In the genomic region with DNA sequence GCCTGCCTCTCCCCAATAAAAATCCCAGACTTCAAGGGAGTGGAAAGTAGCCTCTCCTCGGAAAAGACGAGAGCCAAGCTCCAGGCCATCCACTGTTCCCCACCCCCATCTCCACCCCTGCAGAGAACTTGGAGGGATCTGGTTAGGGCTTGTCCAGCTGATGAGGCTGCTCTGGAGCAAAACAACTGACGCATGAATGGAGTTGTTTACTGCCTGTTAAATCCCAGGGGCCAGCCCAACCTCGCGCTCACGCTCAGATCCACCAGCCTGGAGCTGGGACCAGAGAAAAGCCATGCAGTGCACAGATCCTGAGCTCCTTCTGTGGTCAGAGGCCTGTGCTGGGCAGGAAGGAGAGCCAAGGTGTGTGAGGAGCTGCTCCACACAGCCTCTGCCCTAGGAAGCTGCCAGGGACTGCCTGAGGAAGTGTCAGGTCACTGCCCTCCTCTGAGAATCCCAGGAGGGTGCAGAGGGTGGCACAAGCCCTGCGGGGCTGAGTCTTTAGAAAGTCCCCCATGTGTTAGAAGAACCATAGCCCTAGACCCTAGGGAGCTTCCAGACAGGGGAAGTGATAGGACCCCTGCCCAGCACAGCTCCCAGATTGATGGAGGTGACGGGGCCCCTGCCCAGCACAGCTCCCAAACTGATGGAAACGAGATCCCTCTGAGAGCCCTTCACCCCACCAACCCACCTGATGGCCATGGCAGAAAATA, we compare ENCODE assay signal across 8 cellular contexts.
A peak's percentile ranks its signal among the peaks of the same experiment; 100 is the strongest.
DNase-seq lines count a peak whose midpoint lies in the region; ATAC-seq and TF ChIP-seq lines count a peak whose summit lies in the region.

No MANE protein-coding gene starts in this region.

- TF ChIP-seq CTCF in lung (IDR thresholded peaks at IDR 0.05; ENCODE audit: control extremely low read depth, extremely low read depth) (no peak), thoracic aorta (IDR thresholded peaks at IDR 0.05) (no peak)

- 65 to 82% methylated on average over 9 of the region's 9 CpGs for WGBS in lung, 2 donors

- H3K4me1 Mint-ChIP-seq in CD8-positive, alpha-beta memory T cell, result no peaks in the 10 kb centered on the region

- peaks cover 0 to 2% (median 0%) of the 10 kb centered on the region in 3 donors for H3K36me3 Mint-ChIP-seq in CD8-positive, alpha-beta memory T cell

- ATAC-seq in lung (ENCODE audit: insufficient read depth, low FRiP score) (no peak), thoracic aorta (ENCODE audit: insufficient number of reproducible peaks, low FRiP score, low read depth) (no peak), HG03097 (IDR thresholded peaks at IDR 0.05; ENCODE audit: low FRiP score, unreplicated experiment) (no peak), HG03159 (IDR thresholded peaks at IDR 0.05; ENCODE audit: unreplicated experiment) (no peak)

- H3K27me3 Mint-ChIP-seq in CD8-positive, alpha-beta memory T cell, result peaks cover 2 to 13% of the 10 kb centered on the region in 2 donors

- H3K27ac Mint-ChIP-seq in CD8-positive, alpha-beta memory T cell, result peak overlapping the region in 1 of 8 donors; percentile 43

- CTCF ChIA-PET in CD8-positive, alpha-beta memory T cell (lab: Charles Lee), result interaction anchor here (1.1 to 1.6 kb wide), 2 partner anchors 11 to 16 kb away, joined by 5 to 6 read pairs; no protein-coding TSS in a partner anchor

- peaks cover 0 to 7% of the 10 kb centered on the region in 2 donors for H3K36me3 ChIP-seq in lung (ENCODE audit: control insufficient read depth in 2 of 2, insufficient read depth in 2 of 2, low read length in 2 of 2)
- H3K36me3 ChIP-seq in thoracic aorta, result peaks cover 5% of the 10 kb centered on the region
- no peaks in the 10 kb centered on the region for H3K36me3 ChIP-seq in CD8-positive, alpha-beta memory T cell (ENCODE audit: insufficient read depth, low read length)

- H3K4me1 ChIP-seq in lung (ENCODE audit: control insufficient read depth in 2 of 2, insufficient read depth in 2 of 2, low read length in 2 of 2) (peaks cover 29 to 31% of the 10 kb centered on the region in 2 donors), thoracic aorta (ENCODE audit: control insufficient read depth in 1 of 2, low read depth in 2 of 2) (peaks cover 54 to 85% of the 10 kb centered on the region in 2 donors)
- no peaks in the 10 kb centered on the region for H3K4me1 ChIP-seq in CD8-positive, alpha-beta memory T cell (ENCODE audit: insufficient read depth, low read length)

- POLR2A ChIA-PET in CD8-positive, alpha-beta memory T cell (lab: Charles Lee), result no interaction called here

- H3K27ac ChIP-seq in lung (ENCODE audit: low read depth in 1 of 2, low read length in 1 of 2) (peak overlapping the region; percentile 4 to 71), thoracic aorta (peak overlapping the region; percentile 55 to 73)
- H3K27ac ChIP-seq in CD8-positive, alpha-beta memory T cell (ENCODE audit: low read depth, low read length), result no peak overlapping the region

- H3K4me3 ChIP-seq in lung, result no peak overlapping the region
- H3K4me3 ChIP-seq in thoracic aorta, result no peak overlapping the region
- no peak overlapping the region for H3K4me3 ChIP-seq in CD8-positive, alpha-beta memory T cell (ENCODE audit: low read length)

- H3K27me3 ChIP-seq in lung (ENCODE audit: control insufficient read depth, insufficient read depth) (no peaks in the 10 kb centered on the region), thoracic aorta (replicated peaks; ENCODE audit: insufficient read depth) (no peaks in the 10 kb centered on the region)
- no peaks in the 10 kb centered on the region for H3K27me3 ChIP-seq in CD8-positive, alpha-beta memory T cell (ENCODE audit: insufficient read depth, low read length, poor library complexity, severe bottlenecking)

- H3K9me3 Mint-ChIP-seq in CD8-positive, alpha-beta memory T cell, result no peaks in the 10 kb centered on the region

- peak; percentile 86 for DNase-seq in NCI-H2107 (lab: John Stamatoyannopoulos, UW)
- peak; percentile 69 for DNase-seq in dermis blood vessel endothelial cell
- no peak for DNase-seq in lung (ENCODE audit: low spot score)
- DNase-seq in thoracic aorta (ENCODE audit: low spot score), result no peak
- DNase-seq in CD8-positive, alpha-beta memory T cell, result no peak
- no peak for DNase-seq in HUDEP-2 (lab: John Stamatoyannopoulos, UW; ENCODE audit: unreplicated experiment in 76 of 76)

- H3K9me3 ChIP-seq in lung (ENCODE audit: control insufficient read depth in 2 of 2, insufficient read depth in 1 of 2, low read length in 1 of 2) (no peaks in the 10 kb centered on the region), thoracic aorta (no peaks in the 10 kb centered on the region)
- no peaks in the 10 kb centered on the region for H3K9me3 ChIP-seq in CD8-positive, alpha-beta memory T cell (ENCODE audit: low read length)

- no peak overlapping the region for H3K4me3 Mint-ChIP-seq in CD8-positive, alpha-beta memory T cell

Comparison
In these comparisons a context has a peak if more than half of its experiments do, and no peak if none do; other contexts are left out.
1. DNase-seq: peak in NCI-H2107 (single experiment) and dermis blood vessel endothelial cell (single experiment); none in lung (single experiment), thoracic aorta (single experiment), CD8-positive, alpha-beta memory T cell (0 of 5) and HUDEP-2 (0 of 76).